Comparison of ENCODE assay signal across 1 cellular context in the genomic region with DNA sequence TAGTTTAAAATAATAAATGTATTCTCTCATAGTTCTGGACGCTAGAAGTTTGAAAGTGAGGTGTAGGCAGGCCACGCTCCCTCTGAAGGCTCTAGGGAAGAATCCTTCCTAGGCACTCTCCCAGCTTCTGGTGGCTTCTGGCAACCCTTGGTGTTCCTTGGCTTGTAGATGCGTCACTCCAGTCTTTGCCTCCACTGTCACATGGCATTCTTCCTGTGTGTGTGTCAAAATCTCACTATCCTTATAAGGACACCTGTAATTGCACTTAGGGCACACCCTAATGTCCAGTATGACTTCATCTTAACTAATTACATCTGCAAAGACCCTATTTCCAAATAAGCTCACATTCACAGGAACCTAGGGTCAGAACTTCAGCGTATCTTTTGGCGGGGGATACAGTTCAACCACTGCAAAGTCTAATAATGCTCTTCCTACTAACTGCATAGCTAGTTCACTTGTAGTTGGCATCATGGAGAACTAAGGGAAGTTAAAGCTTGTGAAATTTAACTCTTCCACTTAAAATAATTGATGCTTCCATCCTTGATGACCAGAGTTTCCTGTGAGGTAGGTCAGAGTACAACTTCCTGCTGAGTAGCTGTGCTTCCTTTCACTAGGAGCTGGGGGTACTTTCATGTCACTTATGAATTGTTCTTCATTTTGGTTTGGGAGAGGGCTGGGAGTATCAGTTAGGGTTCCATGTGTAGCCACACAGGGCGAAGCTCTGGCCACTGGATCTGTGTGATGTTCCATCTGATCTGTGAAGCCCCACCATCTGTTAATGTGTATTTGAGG.
TF ChIP-seq lines count a peak whose summit lies in the region.

No MANE protein-coding gene starts in this region.

TF ChIP-seq in HepG2, 621 proteins besides CTCF, POLR2A, EP300 and RAD21:
- TF ChIP-seq SRSF9 (IDR thresholded peaks at IDR 0.05; ENCODE audit: borderline replicate concordance, insufficient read depth, low read depth, low read length, poor library complexity, severe bottlenecking) (no peak), TEAD2 (CRISPR knock-in tag; IDR thresholded peaks at IDR 0.05) (no peak), SOX13 (IDR thresholded peaks at IDR 0.05) (no peak), SOX13 (CRISPR knock-in tag; conservative IDR thresholded peaks at IDR 0.05 in 1 of 2, IDR thresholded peaks at IDR 0.05 in 1 of 2) (no peak), ZNF562 (CRISPR knock-in tag; IDR thresholded peaks at IDR 0.05; ENCODE audit: borderline replicate concordance) (no peak), HNRNPUL1 (IDR thresholded peaks at IDR 0.05; ENCODE audit: low read depth, low read length) (no peak)
- TF ChIP-seq, protein P1, sequence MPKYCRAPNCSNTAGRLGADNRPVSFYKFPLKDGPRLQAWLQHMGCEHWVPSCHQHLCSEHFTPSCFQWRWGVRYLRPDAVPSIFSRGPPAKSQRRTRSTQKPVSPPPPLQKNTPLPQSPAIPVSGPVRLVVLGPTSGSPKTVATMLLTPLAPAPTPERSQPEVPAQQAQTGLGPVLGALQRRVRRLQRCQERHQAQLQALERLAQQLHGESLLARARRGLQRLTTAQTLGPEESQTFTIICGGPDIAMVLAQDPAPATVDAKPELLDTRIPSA (CRISPR knock-in tag; IDR thresholded peaks at IDR 0.05; ENCODE audit: borderline replicate concordance) = no peak
- TF ChIP-seq, protein P2, sequence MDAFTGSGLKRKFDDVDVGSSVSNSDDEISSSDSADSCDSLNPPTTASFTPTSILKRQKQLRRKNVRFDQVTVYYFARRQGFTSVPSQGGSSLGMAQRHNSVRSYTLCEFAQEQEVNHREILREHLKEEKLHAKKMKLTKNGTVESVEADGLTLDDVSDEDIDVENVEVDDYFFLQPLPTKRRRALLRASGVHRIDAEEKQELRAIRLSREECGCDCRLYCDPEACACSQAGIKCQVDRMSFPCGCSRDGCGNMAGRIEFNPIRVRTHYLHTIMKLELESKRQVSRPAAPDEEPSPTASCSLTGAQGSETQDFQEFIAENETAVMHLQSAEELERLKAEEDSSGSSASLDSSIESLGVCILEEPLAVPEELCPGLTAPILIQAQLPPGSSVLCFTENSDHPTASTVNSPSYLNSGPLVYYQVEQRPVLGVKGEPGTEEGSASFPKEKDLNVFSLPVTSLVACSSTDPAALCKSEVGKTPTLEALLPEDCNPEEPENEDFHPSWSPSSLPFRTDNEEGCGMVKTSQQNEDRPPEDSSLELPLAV (CRISPR knock-in tag; conservative IDR thresholded peaks at IDR 0.05; ENCODE audit: low read depth) = no peak
- TF ChIP-seq, protein P3, sequence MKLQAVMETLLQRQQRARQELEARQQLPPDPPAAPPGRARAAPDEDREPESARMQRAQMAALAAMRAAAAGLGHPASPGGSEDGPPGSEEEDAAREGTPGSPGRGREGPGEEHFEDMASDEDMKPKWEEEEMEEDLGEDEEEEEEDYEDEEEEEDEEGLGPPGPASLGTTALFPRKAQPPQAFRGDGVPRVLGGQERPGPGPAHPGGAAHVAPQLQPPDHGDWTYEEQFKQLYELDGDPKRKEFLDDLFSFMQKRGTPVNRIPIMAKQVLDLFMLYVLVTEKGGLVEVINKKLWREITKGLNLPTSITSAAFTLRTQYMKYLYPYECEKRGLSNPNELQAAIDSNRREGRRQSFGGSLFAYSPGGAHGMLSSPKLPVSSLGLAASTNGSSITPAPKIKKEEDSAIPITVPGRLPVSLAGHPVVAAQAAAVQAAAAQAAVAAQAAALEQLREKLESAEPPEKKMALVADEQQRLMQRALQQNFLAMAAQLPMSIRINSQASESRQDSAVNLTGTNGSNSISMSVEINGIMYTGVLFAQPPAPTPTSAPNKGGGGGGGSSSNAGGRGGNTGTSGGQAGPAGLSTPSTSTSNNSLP (IDR thresholded peaks at IDR 0.05; ENCODE audit: low read depth, low read length) = no peak
